13 cellular contexts compared by ENCODE assay signal in the genomic region with DNA sequence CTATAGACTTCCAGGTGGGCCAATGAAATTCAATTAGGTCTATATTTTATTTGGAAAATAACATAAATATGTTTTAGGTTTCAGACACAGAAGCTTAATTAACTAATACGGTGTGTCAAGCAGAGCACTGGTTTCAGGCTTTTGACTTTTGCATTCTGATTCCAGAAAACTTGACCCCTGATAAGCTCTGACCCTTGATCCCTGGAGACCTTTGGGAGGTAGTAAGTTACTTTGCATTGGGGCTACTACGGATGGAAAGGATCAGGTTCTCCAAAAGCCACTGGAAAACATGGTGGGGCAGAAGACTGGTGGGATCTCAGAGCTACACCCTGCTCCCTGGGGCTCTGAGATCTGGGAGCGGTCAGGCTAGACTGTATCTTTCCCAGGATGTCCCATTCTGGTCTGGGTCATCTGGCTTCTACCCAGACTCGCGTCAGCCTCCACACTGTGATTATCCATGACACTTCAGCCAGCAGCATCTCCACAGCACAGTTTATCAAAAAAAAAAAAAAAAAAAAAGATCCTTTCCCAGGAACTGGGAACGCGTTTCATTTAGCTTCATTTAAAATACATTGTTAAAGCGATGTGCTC. TPM values are rescaled to one million over a fixed set of nuclear protein-coding genes. Genes with fewer than 3 reads are reported as not detected.
DNase-seq lines count a peak whose midpoint lies in the region; ATAC-seq, FAIRE-seq and TF ChIP-seq lines count a peak whose summit lies in the region.
"Had no signal": no experiment of that assay in that cellular context is flagged by ENCODE, and none has a peak within 500 bp of the region (broad histone marks: within the 10 kb centered on the region; RNA-seq: fewer than 3 reads in every experiment).

No MANE protein-coding gene starts in this region.

- no peaks in the 10 kb centered on the region for H3K23me2 ChIP-seq in H1 (ENCODE audit: low read depth, low read length)

- H3K79me2 ChIP-seq in H1 (ENCODE audit: control insufficient read depth in 1 of 2, insufficient read depth in 2 of 2, low read length in 2 of 2), result no peaks in the 10 kb centered on the region

- no peak overlapping the region for H3K9ac ChIP-seq in H1 (replicated peaks in 1 of 4; ENCODE audit: extremely low read depth in 1 of 4, low read depth in 3 of 4, low read length in 3 of 4)

- no peaks in the 10 kb centered on the region for H3K79me1 ChIP-seq in H1 (ENCODE audit: low read depth, low read length)

- no peak overlapping the region for H2AK5ac ChIP-seq in H1 (ENCODE audit: low read depth, low read length)

- no peak overlapping the region for H4K91ac ChIP-seq in H1 (replicated peaks; ENCODE audit: insufficient read length, low read length)

- no peak overlapping the region for H2BK120ac ChIP-seq in H1 (replicated peaks; ENCODE audit: low read depth, low read length)

- intact Hi-C loops in naive thymus-derived CD4-positive, alpha-beta T cell (cut with micrococcal nuclease), result loop anchor here (1.0 to 5.0 kb wide), 4 partner anchors 14 to 77 kb away; partner anchors contain the start of gene EMP1 (in 2 of the 2)
- intact Hi-C loops in uterus (cut with DNase I; ENCODE audit: low total_unique reads), result no loop called here

- no peak for DNase-seq in activated naive CD8-positive, alpha-beta T cell treated with anti-CD3 and anti-CD28 coated beads, Interleukin-2, amount 10 ng/mL, durations not matched to agents 7 days and 5 days
- no peak for DNase-seq in activated naive CD8-positive, alpha-beta T cell treated with anti-CD3 and anti-CD28 coated beads, Interleukin-2, amount 50 U/mL, for 24 hours
- DNase-seq in H1 (ENCODE audit: low read depth in 1 of 2, low spot score in 2 of 2) (peak in 1 of 2 experiments; percentile 29), uterus (peak; percentile 85 to 86), NCI-H1048 (lab: John Stamatoyannopoulos, UW) (no peak), 8988T (no peak)
- no peak for DNase-seq in naive thymus-derived CD4-positive, alpha-beta T cell
- DNase-seq: NCI-H1694; Peyer's patch; stimulated activated CD4-positive, alpha-beta T cell treated with anti-CD3 and anti-CD28 coated beads, Interleukin-4, amount 100 ng/mL, for 24 hours had no signal

- CTCF ChIA-PET in H1 (lab: Charles Lee; ENCODE audit: partially characterized antibody), result interaction anchor here (0.5 to 2.7 kb wide), 13 partner anchors 11 to 247 kb away, joined by 3 to 12 read pairs (median 4); partner anchors contain the start of gene GSG1
- CTCF ChIA-PET in naive thymus-derived CD4-positive, alpha-beta T cell (lab: Charles Lee), result interaction anchor here (1.2 kb wide), 1 partner anchor 12 kb away, joined by 4 read pairs; no protein-coding TSS in a partner anchor

- H2BK15ac ChIP-seq in H1 (ENCODE audit: low read length), result no peak overlapping the region

- no peak overlapping the region for H3K23ac ChIP-seq in H1 (ENCODE audit: insufficient read length)

- no peaks in the 10 kb centered on the region for H3K36me3 ChIP-seq in H1 (ENCODE audit: control insufficient read depth in 2 of 4, insufficient read depth in 4 of 4, low read length in 3 of 4)
- H3K36me3 ChIP-seq in naive thymus-derived CD4-positive, alpha-beta T cell (ENCODE audit: control insufficient read depth in 2 of 3, insufficient read depth in 3 of 3, low read length in 3 of 3), result no peaks in the 10 kb centered on the region
- H3K36me3 ChIP-seq in uterus, result no peaks in the 10 kb centered on the region
- H3K36me3 ChIP-seq: neutrophil, Peyer's patch had no signal

- no peak overlapping the region for H3K4me3 ChIP-seq in H1 (ENCODE audit: extremely low read depth in 1 of 4, insufficient read depth in 2 of 4, low read depth in 3 of 4, low read length in 4 of 4)
- peak overlapping the region; percentile 22 for H3K4me3 ChIP-seq in naive thymus-derived CD4-positive, alpha-beta T cell (ENCODE audit: low read length)
- no peak overlapping the region for H3K4me3 ChIP-seq in uterus

- H3K4me2 ChIP-seq in H1 (ENCODE audit: insufficient read depth in 1 of 2, low read depth in 2 of 2, low read length in 2 of 2), result peak overlapping the region in 1 of 2 experiments; percentile 66; a peak in 1 of 4 replicates

- H4K8ac ChIP-seq in H1 (ENCODE audit: extremely low read depth, insufficient read depth, low read length), result no peak overlapping the region

- no peak overlapping the region for H2BK5ac ChIP-seq in H1 (ENCODE audit: low read depth, low read length)

- no peaks in the 10 kb centered on the region for H3K9me3 Mint-ChIP-seq in activated naive CD8-positive, alpha-beta T cell treated with anti-CD3 and anti-CD28 coated beads, Interleukin-2, amount 10 ng/mL, durations not matched to agents 7 days and 5 days
- no peaks in the 10 kb centered on the region for H3K9me3 Mint-ChIP-seq in activated naive CD8-positive, alpha-beta T cell treated with anti-CD3 and anti-CD28 coated beads, Interleukin-2, amount 50 U/mL, for 24 hours
- H3K9me3 Mint-ChIP-seq in naive thymus-derived CD4-positive, alpha-beta T cell, result no peaks in the 10 kb centered on the region

- no peaks in the 10 kb centered on the region for H4K20me1 ChIP-seq in H1 (replicated peaks in 1 of 2; ENCODE audit: control insufficient read depth in 1 of 2, insufficient read depth in 2 of 2, low read length in 2 of 2)

- TF ChIP-seq POLR2A in H1 (IDR thresholded peaks at IDR 0.05; ENCODE audit: control extremely low read depth in 1 of 2, low read depth in 2 of 2, low read length in 2 of 2) (no peak), uterus (IDR thresholded peaks at IDR 0.05) (no peak)

- TF ChIP-seq CTCF in H1 (IDR thresholded peaks at IDR 0.05; ENCODE audit: control extremely low read depth in 1 of 3, insufficient read depth in 1 of 3, low read depth in 1 of 3, low read length in 3 of 3) (no peak), uterus (IDR thresholded peaks at IDR 0.05) (no peak)

- POLR2A ChIA-PET in activated naive CD8-positive, alpha-beta T cell treated with anti-CD3 and anti-CD28 coated beads, Interleukin-2, amount 10 ng/mL, durations not matched to agents 7 days and 5 days (lab: Charles Lee), result interaction anchor here (0.6 to 1.9 kb wide), 5 partner anchors 9 to 26 kb away, joined by 3 to 13 read pairs (median 5); partner anchors contain the start of gene EMP1
- POLR2A ChIA-PET in H1 (lab: Charles Lee; ENCODE audit: partially characterized antibody), result interaction anchor here (0.6 kb wide), 2 partner anchors 7 to 200 kb away, joined by 3 to 4 read pairs; no protein-coding TSS in a partner anchor
- POLR2A ChIA-PET in naive thymus-derived CD4-positive, alpha-beta T cell (lab: Charles Lee), result interaction anchor here (0.5 to 1.8 kb wide), 2 partner anchors 14 to 77 kb away, joined by 3 to 8 read pairs; no protein-coding TSS in a partner anchor

- H3K36me3 Mint-ChIP-seq in activated naive CD8-positive, alpha-beta T cell treated with anti-CD3 and anti-CD28 coated beads, Interleukin-2, amount 10 ng/mL, durations not matched to agents 7 days and 5 days, result no peaks in the 10 kb centered on the region
- H3K36me3 Mint-ChIP-seq in activated naive CD8-positive, alpha-beta T cell treated with anti-CD3 and anti-CD28 coated beads, Interleukin-2, amount 50 U/mL, for 24 hours (ENCODE audit: low read depth), result no peaks in the 10 kb centered on the region
- no peaks in the 10 kb centered on the region for H3K36me3 Mint-ChIP-seq in naive thymus-derived CD4-positive, alpha-beta T cell

- no peak overlapping the region for H4K5ac ChIP-seq in H1 (ENCODE audit: insufficient read length, low read depth, low read length)

- H3K27me3 ChIP-seq in H1 (replicated peaks in 1 of 4; ENCODE audit: control insufficient read depth in 3 of 4, extremely low read depth in 1 of 4, insufficient read depth in 3 of 4, low read length in 3 of 4), result no peaks in the 10 kb centered on the region; a peak in 1 of 7 replicates
- H3K27me3 ChIP-seq in naive thymus-derived CD4-positive, alpha-beta T cell (ENCODE audit: control insufficient read depth in 2 of 2, insufficient read depth in 2 of 2, low read length in 2 of 2), result peaks cover 0 to 3% of the 10 kb centered on the region in 2 donors
- H3K27me3 ChIP-seq in uterus, result no peaks in the 10 kb centered on the region
- H3K27me3 ChIP-seq: Peyer's patch had no signal

- H3K27ac ChIP-seq in H1 (ENCODE audit: low read depth, low read length), result no peak overlapping the region
- no peak overlapping the region for H3K27ac ChIP-seq in naive thymus-derived CD4-positive, alpha-beta T cell (ENCODE audit: low read depth, low read length)
- H3K27ac ChIP-seq in uterus, result peak overlapping the region; percentile 16 to 89
- H3K27ac ChIP-seq: neutrophil had no signal

- H3K14ac ChIP-seq in H1 (ENCODE audit: insufficient read length), result no peak overlapping the region

- H3K9me3 ChIP-seq in H1 (ENCODE audit: insufficient read depth in 2 of 2, low read depth in 1 of 2, low read length in 1 of 2) (no peaks in the 10 kb centered on the region), uterus (no peaks in the 10 kb centered on the region)
- no peaks in the 10 kb centered on the region for H3K9me3 ChIP-seq in naive thymus-derived CD4-positive, alpha-beta T cell (ENCODE audit: control insufficient read depth in 2 of 3, low read length in 3 of 3)
- H3K9me3 ChIP-seq: neutrophil, Peyer's patch had no signal

- peaks cover 32% of the 10 kb centered on the region for H3K4me1 Mint-ChIP-seq in activated naive CD8-positive, alpha-beta T cell treated with anti-CD3 and anti-CD28 coated beads, Interleukin-2, amount 10 ng/mL, durations not matched to agents 7 days and 5 days
- H3K4me1 Mint-ChIP-seq in activated naive CD8-positive, alpha-beta T cell treated with anti-CD3 and anti-CD28 coated beads, Interleukin-2, amount 50 U/mL, for 24 hours, result peaks cover 34% of the 10 kb centered on the region
- peaks cover 24 to 43% (median 32%) of the 10 kb centered on the region in 7 donors for H3K4me1 Mint-ChIP-seq in naive thymus-derived CD4-positive, alpha-beta T cell

- no peak overlapping the region for H2AFZ ChIP-seq in H1 (ENCODE audit: low read length)

- no peak overlapping the region for H3K56ac ChIP-seq in H1 (replicated peaks; ENCODE audit: insufficient read length, low read depth, low read length)

- no peak for TF ChIP-seq RAD21 in H1 (IDR thresholded peaks at IDR 0.05 in 1 of 2, conservative IDR thresholded peaks at IDR 0.05 in 1 of 2; ENCODE audit: low read depth in 2 of 2, low read length in 2 of 2)

- no peak for TF ChIP-seq EP300 in H1 (IDR thresholded peaks at IDR 0.05; ENCODE audit: borderline replicate concordance in 1 of 2, low read depth in 2 of 2, low read length in 2 of 2)

- H3K18ac ChIP-seq in H1 (ENCODE audit: extremely low read depth, low read length), result no peak overlapping the region

- H3K4me1 ChIP-seq in H1 (replicated peaks in 1 of 4; ENCODE audit: control insufficient read depth in 3 of 4, insufficient read depth in 4 of 4, low read length in 3 of 4), result peaks cover 0 to 11% (median 4%) of the 10 kb centered on the region in 4 experiments; a peak in 6 of 7 replicates
- peaks cover 0 to 16% of the 10 kb centered on the region in 2 donors for H3K4me1 ChIP-seq in naive thymus-derived CD4-positive, alpha-beta T cell (ENCODE audit: control insufficient read depth in 2 of 2, insufficient read depth in 2 of 2, low read length in 2 of 2)
- peaks cover 0 to 9% of the 10 kb centered on the region in 2 donors for H3K4me1 ChIP-seq in uterus

- ATAC-seq in activated naive CD8-positive, alpha-beta T cell treated with anti-CD3 and anti-CD28 coated beads, Interleukin-2, amount 10 ng/mL, durations not matched to agents 7 days and 5 days (ENCODE audit: low read depth), result no peak
- no peak for ATAC-seq in activated naive CD8-positive, alpha-beta T cell treated with anti-CD3 and anti-CD28 coated beads, Interleukin-2, amount 50 U/mL, for 24 hours
- ATAC-seq in naive thymus-derived CD4-positive, alpha-beta T cell, result no peak
- no peak for ATAC-seq in GM21367 (IDR thresholded peaks at IDR 0.05; ENCODE audit: unreplicated experiment)

- no peak overlapping the region for H2BK12ac ChIP-seq in H1 (ENCODE audit: low read depth, low read length)

- no peak overlapping the region for H3K27ac Mint-ChIP-seq in activated naive CD8-positive, alpha-beta T cell treated with anti-CD3 and anti-CD28 coated beads, Interleukin-2, amount 10 ng/mL, durations not matched to agents 7 days and 5 days
- no peak overlapping the region for H3K27ac Mint-ChIP-seq in activated naive CD8-positive, alpha-beta T cell treated with anti-CD3 and anti-CD28 coated beads, Interleukin-2, amount 50 U/mL, for 24 hours
- H3K27ac Mint-ChIP-seq in naive thymus-derived CD4-positive, alpha-beta T cell, result peak overlapping the region in 2 of 9 donors; percentile 55 to 67

- H3K4ac ChIP-seq in H1 (replicated peaks; ENCODE audit: insufficient read length, low read depth, low read length), result no peak overlapping the region

- no peak for FAIRE-seq in H1 (lab: Jason Lieb, UNC)
- FAIRE-seq: GM18507 had no signal

- 76% methylated on average over 8 of the region's 8 CpGs; no CpG with 5 or more reads in 1 of the 2 experiments for WGBS in H1 (ENCODE audit: extremely low coverage in 1 of 2, insufficient coverage in 1 of 2, insufficient read length in 1 of 2, insufficient replicate concordance in 2 of 2, low coverage in 1 of 2, low lambda C conversion rate in 2 of 2, missing lambda C conversion rate in 1 of 2), 2 experiments

- H3K27me3 Mint-ChIP-seq in activated naive CD8-positive, alpha-beta T cell treated with anti-CD3 and anti-CD28 coated beads, Interleukin-2, amount 10 ng/mL, durations not matched to agents 7 days and 5 days, result peaks cover 41% of the 10 kb centered on the region
- peaks cover 10% of the 10 kb centered on the region for H3K27me3 Mint-ChIP-seq in activated naive CD8-positive, alpha-beta T cell treated with anti-CD3 and anti-CD28 coated beads, Interleukin-2, amount 50 U/mL, for 24 hours
- H3K27me3 Mint-ChIP-seq in naive thymus-derived CD4-positive, alpha-beta T cell, result peaks cover 0 to 54% (median 4%) of the 10 kb centered on the region in 5 donors

- H2BK20ac ChIP-seq in H1 (ENCODE audit: low read length), result 0 out of 2 replicates have a peak overlapping the region, but pooled peaks have one; percentile 0

- peak overlapping the region; percentile 79 for H3K4me3 Mint-ChIP-seq in activated naive CD8-positive, alpha-beta T cell treated with anti-CD3 and anti-CD28 coated beads, Interleukin-2, amount 10 ng/mL, durations not matched to agents 7 days and 5 days
- no peak overlapping the region for H3K4me3 Mint-ChIP-seq in activated naive CD8-positive, alpha-beta T cell treated with anti-CD3 and anti-CD28 coated beads, Interleukin-2, amount 50 U/mL, for 24 hours
- H3K4me3 Mint-ChIP-seq in naive thymus-derived CD4-positive, alpha-beta T cell, result peak overlapping the region; percentile 74 to 88 (median 78)

RNA-seq across cellular contexts. Expression of gene EMP1, which starts 17.9 kb away (rescaled TPM):
- total RNA-seq in activated naive CD8-positive, alpha-beta T cell treated with anti-CD3 and anti-CD28 coated beads, Interleukin-2, amount 10 ng/mL, durations not matched to agents 7 days and 5 days, result 1 to 10 TPM; 7.3 to 8.6 TPM
- 0.57 and 0.65 TPM in 2 replicates for total RNA-seq in H1 (2021; fragmentation: NEBNext Ultra II Directional; extraction: Animal tissue kit (Norgen Biotek cat#: 25700))
- polyA plus RNA-seq in H1 (2011; rRNA removed), result 0.17 and 0.53 TPM in 2 replicates
- polyA plus RNA-seq in H1 (2011; cell fraction: cytosol; rRNA removed), result 0.21 TPM
- polyA plus RNA-seq in H1 (2011; cell fraction: nucleus; rRNA removed), result 0.94 TPM
- 0.25 to 0.76 TPM (median 0.59 TPM) in 4 replicates for polyA plus RNA-seq in H1 (2012, experiment 1 of 2)
- polyA plus RNA-seq in H1 (2012, experiment 2 of 2), result 0.03 TPM
- polyA plus RNA-seq in H1 (2013, experiment 1 of 2), result 0.24 TPM
- polyA plus RNA-seq in H1 (2013, experiment 2 of 2), result 0.46 TPM
- polyA minus RNA-seq in H1 (2011; rRNA and poly(A)+ RNA removed), result 1.3 and 1.4 TPM in 2 replicates
- 3.7 TPM for polyA minus RNA-seq in H1 (2011; cell fraction: cytosol; rRNA and poly(A)+ RNA removed)
- 0.50 TPM for polyA minus RNA-seq in H1 (2011; cell fraction: nucleus; rRNA and poly(A)+ RNA removed)
- total RNA-seq in naive thymus-derived CD4-positive, alpha-beta T cell, result 10 to 100 TPM in 2 of 5 experiments, 1 to 10 TPM in 3; 3.4 to 40.1 (median 4.4) TPM
- polyA plus RNA-seq in naive thymus-derived CD4-positive, alpha-beta T cell, result under 1 TPM in 1 of 2 donors, not detected in 1; 0.37 TPM
- total RNA-seq in uterus, result 100 to 1,000 TPM in 3 of 4 donors, 10 to 100 TPM in 1; 48.9 to 345 (median 163) TPM

Comparison
In these comparisons a context has a peak if more than half of its experiments do, and no peak if none do; other contexts are left out.
1. DNase-seq: peak in uterus (2 of 2); none in activated naive CD8-positive, alpha-beta T cell treated with anti-CD3 and anti-CD28 coated beads, Interleukin-2, amount 10 ng/mL, durations not matched to agents 7 days and 5 days (single experiment), activated naive CD8-positive, alpha-beta T cell treated with anti-CD3 and anti-CD28 coated beads, Interleukin-2, amount 50 U/mL, for 24 hours (single experiment), naive thymus-derived CD4-positive, alpha-beta T cell (0 of 9), NCI-H1048 (single experiment) and 8988T (single experiment).
2. H3K27ac ChIP-seq: peak in uterus (2 of 2); none in H1 (single experiment) and naive thymus-derived CD4-positive, alpha-beta T cell (single experiment).